Comparison of ENCODE assay signal across 1 cellular context in the genomic region with DNA sequence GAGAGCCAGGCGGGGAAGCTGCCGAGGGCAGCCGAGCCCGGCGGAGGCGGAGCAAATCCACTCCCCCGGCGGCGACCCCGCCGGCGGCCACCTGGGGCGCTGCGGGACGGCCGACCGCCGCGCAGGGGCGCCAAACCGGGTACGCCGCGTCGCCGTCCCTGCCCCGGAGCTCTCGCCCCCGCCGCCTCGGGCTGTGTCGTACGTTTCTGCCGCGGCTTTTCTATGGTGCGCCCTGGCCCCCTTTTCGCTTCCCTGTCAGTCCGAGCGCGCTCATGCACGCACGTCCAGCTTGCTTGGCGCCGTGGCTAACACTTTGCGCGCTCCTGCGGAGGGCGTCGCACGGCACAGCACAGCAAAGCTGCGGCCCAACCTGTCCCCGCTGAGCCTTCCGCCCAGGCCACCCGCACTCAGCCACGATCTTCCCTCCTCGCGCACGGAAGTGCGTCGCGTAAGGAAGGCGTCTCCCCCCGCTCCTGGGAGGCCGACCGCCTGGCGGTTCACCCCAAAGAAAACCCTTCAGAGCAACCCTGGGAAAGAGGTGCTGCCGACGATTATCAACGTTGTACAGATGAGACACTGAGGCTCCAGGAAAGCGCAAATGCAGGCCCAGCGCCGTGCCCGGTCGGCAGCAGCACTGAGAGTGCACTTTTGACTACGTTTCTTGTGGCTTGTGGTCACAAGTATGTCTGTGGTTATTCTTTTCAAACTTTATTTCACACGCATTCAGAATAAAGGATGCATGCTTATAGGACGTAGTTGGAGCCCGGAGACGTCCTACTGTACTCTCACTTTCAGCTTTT.
A peak's percentile ranks its signal among the peaks of the same experiment; 100 is the strongest.
TF ChIP-seq lines count a peak whose summit lies in the region.

TSS of gene HECTD1 (minus strand) at position 48 of the 800 bp plus-strand sequence. CDS start 1,857 bp downstream, outside the sequence.

TF ChIP-seq in SK-N-SH, 30 proteins besides CTCF, POLR2A, EP300 and RAD21 (continued from another document):
- TF ChIP-seq, protein P1, sequence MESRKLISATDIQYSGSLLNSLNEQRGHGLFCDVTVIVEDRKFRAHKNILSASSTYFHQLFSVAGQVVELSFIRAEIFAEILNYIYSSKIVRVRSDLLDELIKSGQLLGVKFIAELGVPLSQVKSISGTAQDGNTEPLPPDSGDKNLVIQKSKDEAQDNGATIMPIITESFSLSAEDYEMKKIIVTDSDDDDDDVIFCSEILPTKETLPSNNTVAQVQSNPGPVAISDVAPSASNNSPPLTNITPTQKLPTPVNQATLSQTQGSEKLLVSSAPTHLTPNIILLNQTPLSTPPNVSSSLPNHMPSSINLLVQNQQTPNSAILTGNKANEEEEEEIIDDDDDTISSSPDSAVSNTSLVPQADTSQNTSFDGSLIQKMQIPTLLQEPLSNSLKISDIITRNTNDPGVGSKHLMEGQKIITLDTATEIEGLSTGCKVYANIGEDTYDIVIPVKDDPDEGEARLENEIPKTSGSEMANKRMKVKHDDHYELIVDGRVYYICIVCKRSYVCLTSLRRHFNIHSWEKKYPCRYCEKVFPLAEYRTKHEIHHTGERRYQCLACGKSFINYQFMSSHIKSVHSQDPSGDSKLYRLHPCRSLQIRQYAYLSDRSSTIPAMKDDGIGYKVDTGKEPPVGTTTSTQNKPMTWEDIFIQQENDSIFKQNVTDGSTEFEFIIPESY (IDR thresholded peaks at IDR 0.05; ENCODE audit: borderline replicate concordance, low read depth): no peak
- no peak for TF ChIP-seq EZH2phosphoT487 (IDR thresholded peaks at IDR 0.05; ENCODE audit: borderline replicate concordance, low read depth)
- no peak for TF ChIP-seq RCOR1 (IDR thresholded peaks at IDR 0.05; ENCODE audit: low read length)
- peak; percentile 51; the same call in 1 of the 2 replicates for TF ChIP-seq POLR2AphosphoS5 (IDR thresholded peaks at IDR 0.05; ENCODE audit: low read depth, low read length)
